ENCODE assay signal across 8 cellular contexts in the genomic region with DNA sequence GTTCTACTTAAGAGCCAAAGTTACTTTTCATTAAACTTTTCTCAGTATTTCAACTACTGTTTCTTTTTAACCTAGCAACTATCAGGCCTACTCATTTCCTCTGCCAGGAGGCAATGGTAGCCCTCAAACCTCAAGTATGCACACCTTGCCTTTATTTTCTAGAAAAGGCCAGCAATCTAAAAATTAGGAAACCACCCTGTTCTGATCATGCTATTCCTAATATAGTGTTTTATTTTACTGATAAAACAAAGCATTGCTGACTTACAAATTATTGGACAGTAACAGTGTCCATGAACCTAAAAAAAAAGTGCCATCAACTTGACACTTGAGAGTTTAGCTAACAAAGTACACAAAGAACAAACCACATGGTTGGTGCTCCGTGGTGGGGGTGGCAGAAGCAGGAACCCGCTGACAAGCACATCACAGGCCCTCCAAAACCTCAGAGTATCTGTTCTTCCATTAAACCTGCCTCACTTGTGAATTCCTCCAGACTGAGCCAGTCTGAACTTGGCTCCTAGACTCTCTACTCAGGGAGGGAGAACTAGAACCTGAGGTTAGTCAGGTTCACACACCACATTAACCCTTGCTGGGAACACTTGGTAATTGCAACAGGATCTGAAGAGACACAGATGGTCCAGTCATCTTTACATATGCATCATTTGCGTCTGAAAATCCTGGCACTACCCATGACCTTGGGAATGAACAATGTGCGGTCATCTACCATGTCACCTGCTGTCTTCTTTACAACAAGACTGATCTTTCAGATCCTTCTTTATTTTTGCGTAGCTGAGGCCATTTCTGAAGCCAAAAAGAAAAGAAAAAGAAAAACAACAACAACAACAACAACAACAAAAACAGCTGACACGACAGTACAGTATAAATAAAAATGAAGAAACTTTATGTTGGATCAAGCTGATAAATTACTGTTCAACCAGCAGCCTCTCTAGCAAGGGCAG. TPM values are rescaled to one million over a fixed set of nuclear protein-coding genes. Genes with fewer than 3 reads are reported as not detected.
DNase-seq lines count a peak whose midpoint lies in the region; ATAC-seq, FAIRE-seq and TF ChIP-seq lines count a peak whose summit lies in the region.

No MANE protein-coding gene starts in this region.

- CTCF ChIA-PET in GM12878 (lab: Yijun Ruan, JAX), result interaction anchor here (0.6 to 2.5 kb wide), 7 partner anchors 12 to 83 kb away, joined by 3 to 10 read pairs (median 4); no protein-coding TSS in a partner anchor

- SMC1A ChIA-PET in GM12878 (lab: Charles Lee; ENCODE audit: uncharacterized antibody, unreplicated experiment), result interaction anchor here (0.7 to 11.0 kb wide), 29 partner anchors 10 to 689 kb away, joined by 3 to 107 read pairs (median 5); a partner anchor contains a TSS

- in situ Hi-C loops in GM12878 (cut with MboI), result no loop called here

- H3K9me3 Mint-ChIP-seq in CD14-positive monocyte (no peaks in the 10 kb centered on the region), natural killer cell (no peaks in the 10 kb centered on the region)

- POLR2A ChIA-PET in GM12878 (lab: Charles Lee), result interaction anchor here (0.7 to 3.4 kb wide), 18 partner anchors 9 to 83 kb away, joined by 3 to 13 read pairs (median 5); no protein-coding TSS in a partner anchor

- peak; percentile 23 for FAIRE-seq in GM12878 (lab: Jason Lieb, UNC)

- peak overlapping the region; percentile 94 for H3K4me2 ChIP-seq in GM12878 (ENCODE audit: control insufficient read depth, insufficient read depth)

- peak overlapping the region; percentile 54 for H3K9ac ChIP-seq in GM12878 (ENCODE audit: control insufficient read depth, insufficient read depth, low read length)

- no peak overlapping the region for H3K4me3 Mint-ChIP-seq in CD14-positive monocyte
- peak overlapping the region; percentile 85 for H3K4me3 Mint-ChIP-seq in natural killer cell

- no peaks in the 10 kb centered on the region for H3K36me3 ChIP-seq in SJSA1
- H3K36me3 ChIP-seq in GM12878 (ENCODE audit: control insufficient read depth in 2 of 2, insufficient read depth in 2 of 2, low read length in 1 of 2), result peaks cover 0 to 2% of the 10 kb centered on the region in 2 experiments; a peak in 1 of 4 replicates
- no peaks in the 10 kb centered on the region for H3K36me3 ChIP-seq in sigmoid colon

- BruUV-seq in GM12878 (replicated peaks; lab: Mats Ljungman, UMichigan), result no TSS peak

- RAD21 ChIA-PET in GM12878 (lab: Charles Lee; ENCODE audit: unreplicated experiment), result interaction anchor here (0.6 to 5.3 kb wide), 26 partner anchors 9 to 307 kb away, joined by 3 to 48 read pairs (median 4); a partner anchor contains a TSS

- H3K4me1 ChIP-seq in SJSA1 (replicated peaks) (peaks cover 24% of the 10 kb centered on the region), GM12878 (ENCODE audit: control insufficient read depth, insufficient read depth, low read length) (peaks cover 43% of the 10 kb centered on the region), sigmoid colon (peaks cover 0 to 38% (median 33%) of the 10 kb centered on the region in 4 donors)

- 13% methylated on average over 6 of the region's 6 CpGs for WGBS in GM12878 (ENCODE audit: insufficient coverage, insufficient replicate concordance, low lambda C conversion rate, missing lambda C conversion rate)
- 63 to 79% methylated on average over 6 of the region's 6 CpGs for WGBS in sigmoid colon, 2 donors

- TF ChIP-seq CTCF in CD14-positive monocyte (IDR thresholded peaks at IDR 0.05) (no peak), GM12878 (IDR thresholded peaks at IDR 0.05 in 2 of 3, conservative IDR thresholded peaks at IDR 0.05 in 1 of 3; ENCODE audit: control insufficient read depth in 2 of 3, extremely low read depth in 1 of 3, insufficient read depth in 1 of 3, low read depth in 3 of 3, low read length in 3 of 3) (no peak), natural killer cell (IDR thresholded peaks at IDR 0.05) (no peak), sigmoid colon (IDR thresholded peaks at IDR 0.05) (no peak)

- intact Hi-C loops in CD14-positive monocyte (cut with micrococcal nuclease), result no loop called here
- intact Hi-C loops in GM12878 (cut with micrococcal nuclease; ENCODE audit: unreplicated experiment), result loop anchor here (2.0 kb wide), 1 partner anchor 14 kb away; no protein-coding TSS in a partner anchor
- intact Hi-C loops in natural killer cell (cut with micrococcal nuclease), result loop anchor here (1.0 to 2.0 kb wide), 7 partner anchors 16 to 231 kb away; no protein-coding TSS in a partner anchor
- intact Hi-C loops in sigmoid colon (cut with DNase I), result no loop called here

- H2AFZ ChIP-seq in GM12878 (ENCODE audit: control insufficient read depth, low read depth, low read length), result peak overlapping the region; percentile 15

- peaks cover 42% of the 10 kb centered on the region for H3K4me1 Mint-ChIP-seq in CD14-positive monocyte
- H3K4me1 Mint-ChIP-seq in natural killer cell, result peaks cover 86 to 90% of the 10 kb centered on the region in 2 donors

- peak overlapping the region; percentile 78 for H3K27ac ChIP-seq in SJSA1
- peak overlapping the region; percentile 82 for H3K27ac ChIP-seq in GM12878 (ENCODE audit: control insufficient read depth, insufficient read depth)
- H3K27ac ChIP-seq in sigmoid colon, result peak overlapping the region in 1 of 4 donors; percentile 3

- H3K4me3 ChIP-seq in SJSA1 (no peak overlapping the region), GM12878 (peak overlapping the region; percentile 45; the same call in 1 of the 2 replicates), sigmoid colon (no peak overlapping the region)

- H3K36me3 Mint-ChIP-seq in CD14-positive monocyte, result peaks cover 12 to 14% of the 10 kb centered on the region in 2 donors
- H3K36me3 Mint-ChIP-seq in natural killer cell, result no peaks in the 10 kb centered on the region

- no peak for TF ChIP-seq POLR2A in GM12878 (IDR thresholded peaks at IDR 0.05; ENCODE audit: low read depth, low read length)
- no peak for TF ChIP-seq POLR2A in sigmoid colon (IDR thresholded peaks at IDR 0.05)

- DNase-seq in CD14-positive monocyte (ENCODE audit: low spot score), result no peak
- peak; percentile 24 for DNase-seq in H4 (ENCODE audit: low spot score)
- DNase-seq in SJSA1 (ENCODE audit: low read depth in 1 of 2, low spot score in 2 of 2), result peak in 1 of 2 experiments; percentile 35
- DNase-seq in GM12878 (ENCODE audit: low read depth, low spot score), result peak; percentile 52
- peak; percentile 62 for DNase-seq in natural killer cell
- DNase-seq in sigmoid colon, result no peak
- DNase-seq in middle frontal gyrus (ENCODE audit: extremely low spot score, low spot score), result no peak
- no peak for DNase-seq in cortex of kidney (lab: John Stamatoyannopoulos, UW)

- H3K27me3 ChIP-seq in SJSA1 (replicated peaks), result no peaks in the 10 kb centered on the region
- no peaks in the 10 kb centered on the region for H3K27me3 ChIP-seq in GM12878 (replicated peaks in 1 of 2; ENCODE audit: control insufficient read depth in 2 of 2, insufficient read depth in 2 of 2, low read length in 1 of 2)
- no peaks in the 10 kb centered on the region for H3K27me3 ChIP-seq in sigmoid colon

- peaks cover 99% of the 10 kb centered on the region for H3K79me2 ChIP-seq in GM12878 (ENCODE audit: control insufficient read depth, insufficient read depth, low read length)

- H3K27ac Mint-ChIP-seq in CD14-positive monocyte, result peak overlapping the region; percentile 12 to 88 (median 30)
- peak overlapping the region; percentile 92 to 99 for H3K27ac Mint-ChIP-seq in natural killer cell

- ATAC-seq in GM12878 (peak; percentile 64), natural killer cell (peak; percentile 46 to 76 (median 71))

- H3K9me3 ChIP-seq in SJSA1 (replicated peaks) (0 out of 2 replicates have a peak, but pooled peaks cover 3% of the 10 kb centered on the region), GM12878 (replicated peaks; ENCODE audit: control insufficient read depth, insufficient read depth, low read length) (no peaks in the 10 kb centered on the region; the same call in 2 of the 3 replicates), sigmoid colon (no peaks in the 10 kb centered on the region)

- peaks cover 3% of the 10 kb centered on the region; the same call in 1 of the 2 replicates for H4K20me1 ChIP-seq in GM12878 (ENCODE audit: control insufficient read depth, insufficient read depth)

- TF ChIP-seq EP300 in GM12878 (IDR thresholded peaks at IDR 0.05; ENCODE audit: borderline replicate concordance in 1 of 2, control insufficient read depth in 1 of 2, low read depth in 2 of 2, low read length in 2 of 2) (no peak), sigmoid colon (IDR thresholded peaks at IDR 0.05) (no peak)

- H3K27me3 Mint-ChIP-seq in CD14-positive monocyte (ENCODE audit: low read depth in 3 of 3), result peaks cover 0 to 2% (median 0%) of the 10 kb centered on the region in 3 donors
- H3K27me3 Mint-ChIP-seq in natural killer cell (ENCODE audit: low read depth in 2 of 2), result no peaks in the 10 kb centered on the region

- TF ChIP-seq RAD21 in GM12878 (IDR thresholded peaks at IDR 0.05; ENCODE audit: insufficient read depth, low read depth, low read length), result no peak

TF ChIP-seq in GM12878, 131 proteins besides CTCF, POLR2A, EP300 and RAD21 (continues in another document):
- no peak for TF ChIP-seq POLR2AphosphoS5 (IDR thresholded peaks at IDR 0.05; ENCODE audit: low read length)
- TF ChIP-seq FOXK2 (IDR thresholded peaks at IDR 0.05), result no peak
- no peak for TF ChIP-seq IRF4 (IDR thresholded peaks at IDR 0.05; ENCODE audit: low read depth, low read length)

RNA-seq across cellular contexts. Expression of a gene that starts 31.9 kb away (rescaled TPM):
- polyA plus RNA-seq in CD14-positive monocyte (10 to 100 TPM in 1 of 2 donors, 1 to 10 TPM in 1; 9.7 to 16.6 TPM), GM12878 (2011; rRNA removed) (74.2 and 111 TPM in 2 replicates), GM12878 (2014; fragmentation: Illumina TruSeq; extraction: Trizol) (120 and 188 TPM in 2 replicates), GM12878 (2014; fragmentation: Nextera tagmentation; extraction: Ambion mirVana) (100 to 1,000 TPM in 1 of 2 experiments, 10 to 100 TPM in 1; 54.3 to 103 TPM), GM12878 (2014; rRNA removed) (63.4 and 82.4 TPM in 2 replicates), GM12878 (2016; fragmentation: Nextera tagmentation; extraction: Ambion mirVana) (10 to 100 TPM; 84.1 to 84.8 TPM), sigmoid colon (10 to 100 TPM in 1 of 3 donors, 1 to 10 TPM in 2; 7.2 to 17.8 (median 7.2) TPM)
- total RNA-seq in H4 (2014; rRNA removed; shearing (Covaris generic)), result 10.8 and 28.5 TPM in 2 replicates
- 51.7 and 61.7 TPM in 2 replicates for total RNA-seq in SJSA1 (2014; rRNA removed; shearing (Covaris generic))
- total RNA-seq in GM12878 (2013; cell fraction: nucleolus; rRNA removed), result 75.2 and 80.8 TPM in 2 replicates
- total RNA-seq in GM12878 (2014; rRNA removed) (66.1 and 76.6 TPM in 2 replicates), GM12878 (2014; rRNA removed; fragmentation: Illumina TruSeq; extraction: Trizol) (138 and 139 TPM in 2 replicates), GM12878 (2021) (107 and 110 TPM in 2 replicates), natural killer cell (100 to 1,000 TPM; 311 to 423 (median 405) TPM), sigmoid colon (10 to 100 TPM; 16.6 to 23.2 (median 20.4) TPM)
- polyA plus RNA-seq in GM12878 (2011; ENCODE audit: low read depth), result 65.1 TPM
- polyA plus RNA-seq in GM12878 (2011; cell fraction: cytosol; rRNA removed), result 37.6 and 45.3 TPM in 2 replicates
- polyA plus RNA-seq in GM12878 (2011; cell fraction: nucleus; rRNA removed), result 30.4 and 31.2 TPM in 2 replicates
- 50.1 and 66.8 TPM in 2 replicates for polyA plus RNA-seq in GM12878 (2012)
- polyA minus RNA-seq in GM12878 (2011; rRNA and poly(A)+ RNA removed), result 81.0 and 112 TPM in 2 replicates
- 36.2 and 39.6 TPM in 2 replicates for polyA minus RNA-seq in GM12878 (2011; cell fraction: cytosol; rRNA and poly(A)+ RNA removed)
- polyA minus RNA-seq in GM12878 (2011; cell fraction: nucleus; rRNA and poly(A)+ RNA removed), result 36.8 and 50.8 TPM in 2 replicates

Comparison
In these comparisons a context has a peak if more than half of its experiments do, and no peak if none do; other contexts are left out.
1. DNase-seq: peak in H4 (single experiment), GM12878 (single experiment) and natural killer cell (single experiment); none in CD14-positive monocyte (single experiment), sigmoid colon (single experiment), middle frontal gyrus (single experiment) and cortex of kidney (single experiment).
2. intact Hi-C loops: an anchor here in GM12878 (2.0 kb wide) and natural killer cell (1.0 to 2.0 kb wide); none called in CD14-positive monocyte and sigmoid colon.